25 cellular contexts compared by ENCODE assay signal in genomic region chr15:70954733-70955132, GRCh38.
DNase-seq lines count a peak whose midpoint lies in the region; FAIRE-seq and TF ChIP-seq lines count a peak whose summit lies in the region.
"Had no signal": no experiment of that assay in that cellular context is flagged by ENCODE, and none has a peak within 500 bp of the region (broad histone marks: within the 10 kb centered on the region; RNA-seq: fewer than 3 reads in every experiment).

No MANE protein-coding gene starts in this region.

- no peak for FAIRE-seq in kidney (lab: Jason Lieb, UNC)
- FAIRE-seq: D721Med, GM12878, GM19239 had no signal

- H3K36me3 ChIP-seq in kidney (ENCODE audit: control insufficient read depth in 1 of 2, insufficient read depth in 2 of 2, low read length in 2 of 2) = no peaks in the 10 kb centered on the region
- no peaks in the 10 kb centered on the region for H3K36me3 ChIP-seq in osteoblast (ENCODE audit: insufficient read depth, low read length)
- H3K36me3 ChIP-seq: BLaER1, HAP-1 had no signal

- peaks cover 0 to 10% of the 10 kb centered on the region in 2 donors for H3K9me3 ChIP-seq in kidney (ENCODE audit: control insufficient read depth in 1 of 2, low read length in 2 of 2)
- H3K9me3 ChIP-seq in osteoblast (ENCODE audit: low read depth, low read length) = no peaks in the 10 kb centered on the region

- H3K27me3 ChIP-seq in osteoblast (ENCODE audit: insufficient read depth, low read length) = no peaks in the 10 kb centered on the region
- H3K27me3 ChIP-seq: BLaER1 had no signal

- H2AFZ ChIP-seq in osteoblast (ENCODE audit: low read length) = no peak overlapping the region
- H2AFZ ChIP-seq: GM23248 had no signal

- no peaks in the 10 kb centered on the region for H4K20me1 ChIP-seq in osteoblast (ENCODE audit: insufficient read depth, low read length)
- H4K20me1 ChIP-seq: BLaER1 had no signal

- TF ChIP-seq CTCF in HFFc6 (IDR thresholded peaks at IDR 0.05) (no peak), kidney (IDR thresholded peaks at IDR 0.05; ENCODE audit: borderline replicate concordance, extremely low read depth, insufficient read depth) (no peak), osteoblast (IDR thresholded peaks at IDR 0.05; ENCODE audit: extremely low read depth, low read depth, low read length) (no peak)

- H3K4me2 ChIP-seq in osteoblast (ENCODE audit: insufficient read depth, low read length) = no peak overlapping the region
- H3K4me2 ChIP-seq: A549, BLaER1 had no signal

- peaks cover 18% of the 10 kb centered on the region for H3K9me3 Mint-ChIP-seq in HFFc6

- H3K4me1 ChIP-seq in kidney (ENCODE audit: control insufficient read depth in 1 of 2, insufficient read depth in 1 of 2, low read depth in 1 of 2, low read length in 2 of 2) = no peaks in the 10 kb centered on the region
- peaks cover 8% of the 10 kb centered on the region for H3K4me1 ChIP-seq in osteoblast (ENCODE audit: insufficient read depth, low read length)
- H3K4me1 ChIP-seq: A549, BLaER1, Caco-2, HAP-1 had no signal

- peak; percentile 17 for DNase-seq in D341Med (ENCODE audit: low spot score)
- DNase-seq in HFFc6 = no peak
- peak; percentile 52 for DNase-seq in kidney
- peak; percentile 44 for DNase-seq in osteoblast (ENCODE audit: insufficient read length, low spot score, missing footprints)
- no peak for DNase-seq in NCI-H146 (lab: John Stamatoyannopoulos, UW)
- no peak for DNase-seq in GOT3 (lab: John Stamatoyannopoulos, UW)
- DNase-seq in stimulated activated CD8-positive, alpha-beta memory T cell treated with anti-CD3 and anti-CD28 coated beads, Interleukin-4, amount 100 ng/mL, for 48 hours = no peak
- DNase-seq in NK-92 (lab: John Stamatoyannopoulos, UW; ENCODE audit: unreplicated experiment) = no peak
- DNase-seq: 8988T; ACHN; Caco-2; CD4-positive, CD25-positive, alpha-beta regulatory T cell; CD8-positive, alpha-beta T cell; DMS 273 treated with DMSO at 0.1 percent for 48 hours; DMS79; GDM1 had no signal

- H3K27me3 Mint-ChIP-seq in HFFc6 (ENCODE audit: insufficient read depth) = no peaks in the 10 kb centered on the region

- intact Hi-C loops in kidney (cut with DNase I) = no loop called here

- peaks cover 19% of the 10 kb centered on the region for H3K36me3 Mint-ChIP-seq in HFFc6 (ENCODE audit: low read depth)
- H3K36me3 Mint-ChIP-seq: CD4-positive, CD25-positive, alpha-beta regulatory T cell; CD8-positive, alpha-beta T cell had no signal

- H3K79me2 ChIP-seq in osteoblast (ENCODE audit: insufficient read depth, low read length) = no peaks in the 10 kb centered on the region

- H3K4me1 Mint-ChIP-seq in HFFc6 (ENCODE audit: low read depth) = peaks cover 32% of the 10 kb centered on the region
- H3K4me1 Mint-ChIP-seq: B cell; CD4-positive, CD25-positive, alpha-beta regulatory T cell had no signal

- H3K4me3 ChIP-seq in kidney (ENCODE audit: low read length in 2 of 2) = no peak overlapping the region
- H3K4me3 ChIP-seq in osteoblast (ENCODE audit: insufficient read depth, low read length) = no peak overlapping the region
- H3K4me3 ChIP-seq: A549, BLaER1, GM12878, GM23248, HAP-1 had no signal

- H3K9ac ChIP-seq in kidney (ENCODE audit: low read length in 2 of 2) = no peak overlapping the region
- H3K9ac ChIP-seq: BLaER1, GM23248 had no signal

- peak overlapping the region; percentile 19; the same call in 1 of the 2 replicates for H3K27ac Mint-ChIP-seq in HFFc6
- H3K27ac Mint-ChIP-seq: B cell; CD8-positive, alpha-beta T cell had no signal

- H3K4me3 Mint-ChIP-seq in HFFc6 = peak overlapping the region; percentile 60
- H3K4me3 Mint-ChIP-seq: B cell; CD4-positive, CD25-positive, alpha-beta regulatory T cell; CD8-positive, alpha-beta T cell had no signal

- H3K27ac ChIP-seq in kidney (ENCODE audit: low read depth in 2 of 2, low read length in 2 of 2) (no peak overlapping the region), osteoblast (ENCODE audit: low read depth, low read length) (no peak overlapping the region)
- H3K27ac ChIP-seq: A549, BLaER1, C4-2B, GM23248 had no signal

Comparison
In these comparisons a context has a peak if more than half of its experiments do, and no peak if none do; other contexts are left out.
1. DNase-seq: peak in D341Med (single experiment), kidney (single experiment) and osteoblast (single experiment); none in HFFc6 (single experiment), NCI-H146 (single experiment), GOT3 (single experiment), stimulated activated CD8-positive, alpha-beta memory T cell treated with anti-CD3 and anti-CD28 coated beads, Interleukin-4, amount 100 ng/mL, for 48 hours (single experiment) and NK-92 (single experiment).